ENCODE assay signal across 22 cellular contexts in genomic region chr12:130333341-130333740, GRCh38. TPM values are rescaled to one million over a fixed set of nuclear protein-coding genes. Genes with fewer than 3 reads are reported as not detected.
"Had no signal": no experiment of that assay in that cellular context is flagged by ENCODE, and none has a peak within 500 bp of the region (broad histone marks: within the 10 kb centered on the region; RNA-seq: fewer than 3 reads in every experiment).

No MANE protein-coding gene starts in this region.

- H3K4me3 Mint-ChIP-seq: activated CD4-positive, alpha-beta T cell treated with anti-CD3 and anti-CD28 coated beads, Interleukin-2, amount 10 ng/mL, durations not matched to agents 7 days and 5 days; activated naive CD4-positive, alpha-beta T cell treated with anti-CD3 and anti-CD28 coated beads for 36 hours; activated T-cell treated with anti-CD3 and anti-CD28 coated beads, Interleukin-2, amount 50 U/mL, for 4 hours had no signal

- H3K9me3 ChIP-seq: body of pancreas, left lung, psoas muscle, right lobe of liver had no signal

- ATAC-seq: activated T-cell treated with anti-CD3 and anti-CD28 coated beads, Interleukin-2, amount 50 U/mL, for 4 hours; body of pancreas; left lung; psoas muscle; right lobe of liver had no signal

- H3K9me3 Mint-ChIP-seq: activated CD4-positive, alpha-beta T cell treated with anti-CD3 and anti-CD28 coated beads, Interleukin-2, amount 10 ng/mL, durations not matched to agents 7 days and 5 days; activated naive CD4-positive, alpha-beta T cell treated with anti-CD3 and anti-CD28 coated beads for 36 hours; activated T-cell treated with anti-CD3 and anti-CD28 coated beads, Interleukin-2, amount 50 U/mL, for 4 hours had no signal

- H3K36me3 ChIP-seq: left lung, right lobe of liver had no signal

- H3K27ac ChIP-seq: body of pancreas, dorsolateral prefrontal cortex, epithelial cell of prostate, left lung, psoas muscle, right lobe of liver had no signal

- H3K4me1 Mint-ChIP-seq: activated CD4-positive, alpha-beta T cell treated with anti-CD3 and anti-CD28 coated beads, Interleukin-2, amount 10 ng/mL, durations not matched to agents 7 days and 5 days had no signal

- H3K27ac Mint-ChIP-seq: activated CD4-positive, alpha-beta T cell treated with anti-CD3 and anti-CD28 coated beads, Interleukin-2, amount 10 ng/mL, durations not matched to agents 7 days and 5 days; activated naive CD4-positive, alpha-beta T cell treated with anti-CD3 and anti-CD28 coated beads for 36 hours had no signal

- DNase-seq: activated CD4-positive, alpha-beta T cell treated with anti-CD3 and anti-CD28 coated beads, Interleukin-2, amount 10 ng/mL, durations not matched to agents 7 days and 5 days; activated CD8-positive, alpha-beta memory T cell treated with anti-CD3 and anti-CD28 coated beads, Interleukin-2, amount 50 U/mL, for 4 hours; activated naive CD4-positive, alpha-beta T cell treated with anti-CD3 and anti-CD28 coated beads for 36 hours; activated T-cell treated with anti-CD3 and anti-CD28 coated beads, Interleukin-2, amount 50 U/mL, for 4 hours; body of pancreas; caudate nucleus; dorsolateral prefrontal cortex; foreskin fibroblast; left lung; psoas muscle; right lobe of liver; small intestine; stimulated activated CD4-positive, alpha-beta T cell treated with anti-CD3 and anti-CD28 coated beads, Interleukin-15, amount 100 ng/mL, for 24 hours; stimulated activated CD4-positive, alpha-beta T cell treated with anti-CD3 and anti-CD28 coated beads, Interleukin-4, amount 100 ng/mL, for 1 hour; T-helper 1 cell; T-helper 9 cell had no signal

- H3K4me3 ChIP-seq: body of pancreas, dorsolateral prefrontal cortex, left lung, psoas muscle, right lobe of liver had no signal

- H3K4me1 ChIP-seq: body of pancreas, left lung, psoas muscle, right lobe of liver had no signal

- H3K27me3 ChIP-seq: body of pancreas had no signal

RNA-seq across cellular contexts. Expression of gene PIWIL1, which starts 4.3 kb away (rescaled TPM):
- total RNA-seq: activated CD4-positive, alpha-beta T cell treated with anti-CD3 and anti-CD28 coated beads, Interleukin-2, amount 10 ng/mL, durations not matched to agents 7 days and 5 days; activated naive CD4-positive, alpha-beta T cell treated with anti-CD3 and anti-CD28 coated beads for 36 hours; activated T-cell treated with anti-CD3 and anti-CD28 coated beads, Interleukin-2, amount 50 U/mL, for 4 hours; body of pancreas; left lung; lung microvascular endothelial cell; mononuclear cell; osteoblast; psoas muscle; right lobe of liver had no signal
- polyA plus RNA-seq: neural cell, psoas muscle, small intestine, urinary bladder had no signal
